ENCODE assay signal across 1 cellular context in genomic region chr2:239765911-239766310, GRCh38.
TF ChIP-seq lines count a peak whose summit lies in the region.

No MANE protein-coding gene starts in this region.

TF ChIP-seq in IMR-90, 13 proteins besides CTCF, POLR2A, EP300 and RAD21 (continued from another document):
- TF ChIP-seq USF2 (IDR thresholded peaks at IDR 0.05; ENCODE audit: low read depth, low read length) = no peak
